9 cellular contexts compared by ENCODE assay signal in genomic region chr7:95324396-95324795, GRCh38. TPM values are rescaled to one million over a fixed set of nuclear protein-coding genes. Genes with fewer than 3 reads are reported as not detected.
DNase-seq lines count a peak whose midpoint lies in the region; ATAC-seq and TF ChIP-seq lines count a peak whose summit lies in the region.
"Had no signal": no experiment of that assay in that cellular context is flagged by ENCODE, and none has a peak within 500 bp of the region (broad histone marks: within the 10 kb centered on the region; RNA-seq: fewer than 3 reads in every experiment).

Gene PON1 (minus strand): TSS chr7:95324532. CDS start chr7:95324475, 57 bp downstream.

- H3K27ac Mint-ChIP-seq in WTC11: no peak within 1 kb of the TSS
- no peak within 1 kb of the TSS for H3K27ac Mint-ChIP-seq in natural killer cell treated with Interleukin-12 subunit alpha and Interleukin-12 subunit beta and Interleukin-15 and Interleukin-18, amount 100 ng/mL, for 72 hours

- H3K9me3 Mint-ChIP-seq in WTC11: peaks cover 18% of the 10 kb centered on the region; the same call in 1 of the 2 replicates
- H3K9me3 Mint-ChIP-seq in natural killer cell treated with Interleukin-12 subunit alpha and Interleukin-12 subunit beta and Interleukin-15 and Interleukin-18, amount 100 ng/mL, for 72 hours: no peaks in the 10 kb centered on the region

- ATAC-seq in HG03066 (IDR thresholded peaks at IDR 0.05; ENCODE audit: low read depth, unreplicated experiment) (peak; percentile 58), WTC11 (peak; percentile 93), GM18873 (IDR thresholded peaks at IDR 0.05; ENCODE audit: low FRiP score, unreplicated experiment) (no peak), HG03442 (IDR thresholded peaks at IDR 0.05; ENCODE audit: unreplicated experiment) (no peak), HG03521 (IDR thresholded peaks at IDR 0.05; ENCODE audit: unreplicated experiment) (no peak)
- ATAC-seq in natural killer cell treated with Interleukin-12 subunit alpha and Interleukin-12 subunit beta and Interleukin-15 and Interleukin-18, amount 100 ng/mL, for 72 hours: peak; percentile 30 to 33

- DNase-seq in NCI-H2107 treated with DMSO at 0.1 percent for 48 hours (lab: John Stamatoyannopoulos, UW; ENCODE audit: unreplicated experiment): peak; percentile 14
- DNase-seq in NCI-H2107 (lab: John Stamatoyannopoulos, UW): no peak
- peak; percentile 40 for DNase-seq in WTC11 (ENCODE audit: low spot score)
- DNase-seq in natural killer cell treated with Interleukin-12 subunit alpha and Interleukin-12 subunit beta and Interleukin-15 and Interleukin-18, amount 100 ng/mL, for 72 hours (ENCODE audit: low spot score): no peak
- DNase-seq: T-helper 9 cell had no signal

- no peaks in the 10 kb centered on the region for H3K4me1 Mint-ChIP-seq in WTC11
- peaks cover 0 to 2% of the 10 kb centered on the region in 2 donors for H3K4me1 Mint-ChIP-seq in natural killer cell treated with Interleukin-12 subunit alpha and Interleukin-12 subunit beta and Interleukin-15 and Interleukin-18, amount 100 ng/mL, for 72 hours (ENCODE audit: low read depth in 2 of 2)

- no peak for TF ChIP-seq CTCF in WTC11 (IDR thresholded peaks at IDR 0.05)

- H3K4me3 Mint-ChIP-seq in WTC11: peak within 1 kb of the TSS; percentile 33; the same call in 1 of the 2 replicates
- no peak within 1 kb of the TSS for H3K4me3 Mint-ChIP-seq in natural killer cell treated with Interleukin-12 subunit alpha and Interleukin-12 subunit beta and Interleukin-15 and Interleukin-18, amount 100 ng/mL, for 72 hours

- POLR2A ChIA-PET in WTC11 (lab: Charles Lee): no interaction called here

- CTCF ChIA-PET in WTC11 (lab: Charles Lee): interaction anchor here (1.0 to 1.7 kb wide), 6 partner anchors 18 to 187 kb away, joined by 3 to 7 read pairs (median 4); partner anchors contain the start of gene PON3

- no peaks in the 10 kb centered on the region for H3K36me3 Mint-ChIP-seq in WTC11
- peaks cover 7% of the 10 kb centered on the region for H3K36me3 Mint-ChIP-seq in natural killer cell treated with Interleukin-12 subunit alpha and Interleukin-12 subunit beta and Interleukin-15 and Interleukin-18, amount 100 ng/mL, for 72 hours

- peaks cover 15% of the 10 kb centered on the region for H3K27me3 Mint-ChIP-seq in WTC11 (ENCODE audit: low read depth)
- H3K27me3 Mint-ChIP-seq in natural killer cell treated with Interleukin-12 subunit alpha and Interleukin-12 subunit beta and Interleukin-15 and Interleukin-18, amount 100 ng/mL, for 72 hours: peaks cover 14% of the 10 kb centered on the region in 2 donors

TF ChIP-seq in WTC11, 78 proteins besides CTCF, POLR2A, EP300 and RAD21:
- TF ChIP-seq, protein P1, sequence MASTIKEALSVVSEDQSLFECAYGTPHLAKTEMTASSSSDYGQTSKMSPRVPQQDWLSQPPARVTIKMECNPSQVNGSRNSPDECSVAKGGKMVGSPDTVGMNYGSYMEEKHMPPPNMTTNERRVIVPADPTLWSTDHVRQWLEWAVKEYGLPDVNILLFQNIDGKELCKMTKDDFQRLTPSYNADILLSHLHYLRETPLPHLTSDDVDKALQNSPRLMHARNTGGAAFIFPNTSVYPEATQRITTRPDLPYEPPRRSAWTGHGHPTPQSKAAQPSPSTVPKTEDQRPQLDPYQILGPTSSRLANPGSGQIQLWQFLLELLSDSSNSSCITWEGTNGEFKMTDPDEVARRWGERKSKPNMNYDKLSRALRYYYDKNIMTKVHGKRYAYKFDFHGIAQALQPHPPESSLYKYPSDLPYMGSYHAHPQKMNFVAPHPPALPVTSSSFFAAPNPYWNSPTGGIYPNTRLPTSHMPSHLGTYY (CRISPR knock-in tag; IDR thresholded peaks at IDR 0.05): no peak
- TF ChIP-seq MXD4 (CRISPR knock-in tag; IDR thresholded peaks at IDR 0.05; ENCODE audit: borderline replicate concordance) (no peak), NR3C1 (CRISPR knock-in tag; conservative IDR thresholded peaks at IDR 0.05; ENCODE audit: low read depth) (no peak), GTF2I (CRISPR knock-in tag; conservative IDR thresholded peaks at IDR 0.05) (no peak), ZNF396 (CRISPR knock-in tag; IDR thresholded peaks at IDR 0.05; ENCODE audit: borderline replicate concordance) (no peak), HMGA2 (CRISPR knock-in tag; IDR thresholded peaks at IDR 0.05) (no peak), JAZF1 (CRISPR knock-in tag; IDR thresholded peaks at IDR 0.05) (no peak), ZNF317 (CRISPR knock-in tag; IDR thresholded peaks at IDR 0.05; ENCODE audit: borderline replicate concordance, low read depth) (no peak), ZNF232 (CRISPR knock-in tag; IDR thresholded peaks at IDR 0.05) (no peak), JUN (CRISPR knock-in tag; IDR thresholded peaks at IDR 0.05) (no peak), ZNF671 (CRISPR knock-in tag; IDR thresholded peaks at IDR 0.05) (no peak), CREB1 (CRISPR knock-in tag; IDR thresholded peaks at IDR 0.05) (no peak), ZNF138 (CRISPR knock-in tag; conservative IDR thresholded peaks at IDR 0.05) (no peak)
TF ChIP-seq in WTC11: peak in this region for 0.

RNA-seq across cellular contexts. Expression of gene PON1, which starts in this region (rescaled TPM):
- 0.25 to 0.26 TPM in 2 of 3 replicates, not detected in the other for total RNA-seq in WTC11 (2021)
- not detected for total RNA-seq in natural killer cell treated with Interleukin-12 subunit alpha and Interleukin-12 subunit beta and Interleukin-15 and Interleukin-18, amount 100 ng/mL, for 72 hours

Comparison
In these comparisons a context has a peak if more than half of its experiments do, and no peak if none do; other contexts are left out.
1. Peak in DNase-seq and ATAC-seq in WTC11; RNA of the gene not detected or under 1 TPM.
2. Peak in ATAC-seq in natural killer cell treated with Interleukin-12 subunit alpha and Interleukin-12 subunit beta and Interleukin-15 and Interleukin-18, amount 100 ng/mL, for 72 hours; RNA of the gene not detected or under 1 TPM.